ENCODE assay signal across 1 cellular context in genomic region chr1:52404116-52404974, GRCh38.
TF ChIP-seq lines count a peak whose summit lies in the region.

TSS of gene ORC1 (minus strand) at chr1:52404423. CDS start at chr1:52402223, 2,200 bp downstream.
TSS of gene PRPF38A (plus strand) at chr1:52404602. CDS start at chr1:52404750, 148 bp downstream.

TF ChIP-seq in HEK293, 187 proteins besides CTCF, POLR2A, EP300 and RAD21 (continued from another document):
- TF ChIP-seq ZNF518A (tag by site-specific recombination; conservative IDR thresholded peaks at IDR 0.05; ENCODE audit: low read depth) (peak; percentile 61), ZNF548 (tag by site-specific recombination; IDR thresholded peaks at IDR 0.05) (no peak), ZIC2 (tag by site-specific recombination; IDR thresholded peaks at IDR 0.05) (0 out of 2 replicates have a peak, but pooled peaks have one; percentile 39), KLF17 (tag by site-specific recombination; IDR thresholded peaks at IDR 0.05) (0 out of 2 replicates have a peak, but pooled peaks have one; percentile 16), ZEB2 (tag by site-specific recombination; IDR thresholded peaks at IDR 0.05) (peak; percentile 72; the same call in 1 of the 2 replicates), PATZ1 (tag by site-specific recombination; IDR thresholded peaks at IDR 0.05) (0 out of 2 replicates have a peak, but pooled peaks have one; percentile 21), ZFP69B (tag by site-specific recombination; IDR thresholded peaks at IDR 0.05) (0 out of 2 replicates have a peak, but pooled peaks have one; percentile 16), ZSCAN23 (tag by site-specific recombination; IDR thresholded peaks at IDR 0.05) (peak; percentile 63; the same call in 1 of the 2 replicates)
